Comparison of ENCODE assay signal across 10 cellular contexts in the genomic region with DNA sequence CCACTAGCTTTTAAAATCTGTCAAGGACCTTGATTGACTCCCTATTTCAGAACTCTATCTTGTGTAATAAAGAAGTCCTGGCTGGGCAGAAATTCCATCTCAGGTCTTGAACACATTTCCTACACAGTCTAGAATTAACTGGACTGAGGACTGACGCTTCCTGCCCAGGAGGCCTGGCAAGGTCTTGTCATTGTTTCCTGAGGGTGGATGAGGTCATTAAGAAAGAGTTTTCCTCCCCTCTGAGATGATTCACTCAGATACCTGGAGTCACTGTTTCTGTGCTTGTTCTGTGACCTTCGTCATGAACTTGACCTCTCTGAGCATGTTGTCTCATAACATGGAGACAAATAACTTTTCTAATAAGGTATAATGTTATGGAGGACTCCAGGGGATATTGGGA. TPM values are rescaled to one million over a fixed set of nuclear protein-coding genes. Genes with fewer than 3 reads are reported as not detected.
DNase-seq lines count a peak whose midpoint lies in the region; ATAC-seq and TF ChIP-seq lines count a peak whose summit lies in the region.
"Had no signal": no experiment of that assay in that cellular context is flagged by ENCODE, and none has a peak within 500 bp of the region (broad histone marks: within the 10 kb centered on the region; RNA-seq: fewer than 3 reads in every experiment).

No MANE protein-coding gene starts in this region.

- H2BK15ac ChIP-seq in IMR-90 (ENCODE audit: low read depth, low read length), result no peak overlapping the region
- no peak overlapping the region for H2BK15ac ChIP-seq in mesenchymal stem cell (ENCODE audit: low read depth, poor library complexity, severe bottlenecking)

- H3K23ac ChIP-seq in IMR-90 (ENCODE audit: low read depth, low read length), result no peak overlapping the region
- no peak overlapping the region for H3K23ac ChIP-seq in mesenchymal stem cell (ENCODE audit: low read length in 2 of 2)

- no peak overlapping the region for H2AK5ac ChIP-seq in IMR-90 (ENCODE audit: low read depth, low read length)
- H2AK5ac ChIP-seq in mesenchymal stem cell (ENCODE audit: low read length, severe bottlenecking), result no peak overlapping the region

- H2BK12ac ChIP-seq in mesenchymal stem cell (ENCODE audit: low read length in 2 of 2), result no peak overlapping the region

- H3K14ac ChIP-seq in IMR-90 (replicated peaks; ENCODE audit: low read depth, low read length) (no peak overlapping the region), mesenchymal stem cell (ENCODE audit: low read length in 2 of 2) (no peak overlapping the region)

- peaks cover 17% of the 10 kb centered on the region for H3K36me3 ChIP-seq in IMR-90 (ENCODE audit: control insufficient read depth, insufficient read depth, low read length)
- peaks cover 17 to 57% of the 10 kb centered on the region in 2 experiments for H3K36me3 ChIP-seq in mesenchymal stem cell (ENCODE audit: control insufficient read depth in 1 of 2, insufficient read depth in 2 of 2, low read depth in 1 of 2, low read length in 2 of 2)
- peaks cover 0 to 31% of the 10 kb centered on the region in 2 donors for H3K36me3 ChIP-seq in vagina

- H3K36me3 Mint-ChIP-seq in CD4-positive, alpha-beta T cell (ENCODE audit: low read depth), result peaks cover 74% of the 10 kb centered on the region

- no peak overlapping the region for H3K4me3 ChIP-seq in IMR-90 (ENCODE audit: insufficient read depth, low read depth, low read length)
- no peak overlapping the region for H3K4me3 ChIP-seq in astrocyte of the spinal cord (ENCODE audit: low read depth, low read length)
- no peak overlapping the region for H3K4me3 ChIP-seq in mesenchymal stem cell (ENCODE audit: insufficient read depth in 1 of 2, low read depth in 1 of 2, low read length in 2 of 2)
- H3K4me3 ChIP-seq in vagina, result no peak overlapping the region

- no peak overlapping the region for H2BK20ac ChIP-seq in IMR-90 (ENCODE audit: low read depth, low read length)

- POLR2A ChIA-PET in CD4-positive, alpha-beta T cell (lab: Charles Lee), result no interaction called here
- POLR2A ChIA-PET in IMR-90 (lab: Charles Lee; ENCODE audit: unreplicated experiment), result no interaction called here

- H3K9ac ChIP-seq in IMR-90 (ENCODE audit: low read depth, low read length) (no peak overlapping the region), mesenchymal stem cell (ENCODE audit: low read length) (peak overlapping the region; percentile 78)

- H3K4me1 ChIP-seq in IMR-90 (ENCODE audit: control insufficient read depth, insufficient read depth, low read length), result 0 out of 2 replicates have a peak, but pooled peaks cover 3% of the 10 kb centered on the region
- H3K4me1 ChIP-seq in mesenchymal stem cell (ENCODE audit: control insufficient read depth, insufficient read depth, low read depth, low read length), result peaks cover 13% of the 10 kb centered on the region
- peaks cover 39% of the 10 kb centered on the region for H3K4me1 ChIP-seq in vagina

- peaks cover 15% of the 10 kb centered on the region for H4K20me1 ChIP-seq in IMR-90 (ENCODE audit: insufficient read depth, low read length)

- dilution Hi-C loops in IMR-90 (cut with HindIII; ENCODE audit: low sequenced_read_pairs, unreplicated experiment), result no loop called here

- no peak for ATAC-seq in CD4-positive, alpha-beta T cell (ENCODE audit: poor library complexity)
- no peak for ATAC-seq in IMR-90 (ENCODE audit: low read depth)
- no peak for ATAC-seq in GM21367 (IDR thresholded peaks at IDR 0.05; ENCODE audit: unreplicated experiment)

- intact Hi-C loops in CD4-positive, alpha-beta T cell (cut with DNase I, micrococcal nuclease), result loop anchor here (2.0 to 5.0 kb wide), 3 partner anchors 305 to 640 kb away; no protein-coding TSS in a partner anchor
- intact Hi-C loops in IMR-90 (cut with micrococcal nuclease), result loop anchor here (2.0 to 5.0 kb wide), 2 partner anchors 226 to 495 kb away; no protein-coding TSS in a partner anchor
- intact Hi-C loops in vagina (cut with DNase I), result loop anchor here (5.0 kb wide), 1 partner anchor 435 kb away; no protein-coding TSS in a partner anchor
- intact Hi-C loops in posterior vena cava (cut with DNase I), result loop anchor here in 1 of 2 donors (10.0 kb wide), 1 partner anchor 182 kb away; the partner anchor contains the start of genes CDKN2A and CDKN2B-AS1

- H3K4me2 ChIP-seq in IMR-90 (ENCODE audit: low read depth, low read length) (no peak overlapping the region), mesenchymal stem cell (ENCODE audit: low read length, poor library complexity, severe bottlenecking) (no peak overlapping the region)

- BruUV-seq in IMR-90 (replicated peaks; lab: Mats Ljungman, UMichigan), result no TSS peak

- no peak overlapping the region for H2BK120ac ChIP-seq in IMR-90 (ENCODE audit: low read depth, low read length)
- no peak overlapping the region for H2BK120ac ChIP-seq in mesenchymal stem cell (ENCODE audit: low read depth, low read length)

- H3K18ac ChIP-seq in IMR-90 (ENCODE audit: low read depth, low read length), result no peak overlapping the region
- H3K18ac ChIP-seq in mesenchymal stem cell (ENCODE audit: low read depth in 1 of 2, low read length in 2 of 2), result no peak overlapping the region

- H3K4me3 Mint-ChIP-seq in CD4-positive, alpha-beta T cell, result no peak overlapping the region

- no peak overlapping the region for H4K5ac ChIP-seq in IMR-90 (ENCODE audit: low read depth, low read length)

- no peak overlapping the region for H2AFZ ChIP-seq in IMR-90 (replicated peaks; ENCODE audit: low read length, poor library complexity)
- no peak overlapping the region for H2AFZ ChIP-seq in mesenchymal stem cell (ENCODE audit: low read depth, low read length)

- no peak for TF ChIP-seq POLR2A in IMR-90 (IDR thresholded peaks at IDR 0.05; ENCODE audit: low read depth, low read length)
- TF ChIP-seq POLR2A in vagina (IDR thresholded peaks at IDR 0.05), result no peak

- TF ChIP-seq CTCF in CD4-positive, alpha-beta T cell (IDR thresholded peaks at IDR 0.05), result no peak
- TF ChIP-seq CTCF in IMR-90 (conservative IDR thresholded peaks at IDR 0.05; ENCODE audit: low read depth, low read length), result no peak
- no peak for TF ChIP-seq CTCF in astrocyte of the spinal cord (IDR thresholded peaks at IDR 0.05; ENCODE audit: low read depth, low read length)
- TF ChIP-seq CTCF in vagina (IDR thresholded peaks at IDR 0.05), result no peak

- H3K9me1 ChIP-seq in IMR-90 (ENCODE audit: insufficient read depth, low read length), result no peaks in the 10 kb centered on the region

- no peak overlapping the region for H3K56ac ChIP-seq in IMR-90 (ENCODE audit: extremely low read depth, insufficient read depth, low read length)

- H3K9me3 ChIP-seq in CD4-positive, alpha-beta T cell (ENCODE audit: control insufficient read depth, low read length), result no peaks in the 10 kb centered on the region
- H3K9me3 ChIP-seq in IMR-90 (ENCODE audit: control insufficient read depth, insufficient read depth, low read length), result no peaks in the 10 kb centered on the region
- no peaks in the 10 kb centered on the region for H3K9me3 ChIP-seq in mesenchymal stem cell (ENCODE audit: control insufficient read depth, low read length)
- H3K9me3 ChIP-seq in vagina, result no peaks in the 10 kb centered on the region

- no peak overlapping the region for H3K27ac ChIP-seq in CD4-positive, alpha-beta T cell (ENCODE audit: low read depth, low read length)
- H3K27ac ChIP-seq in IMR-90 (ENCODE audit: insufficient read depth, low read length) (no peak overlapping the region), mesenchymal stem cell (ENCODE audit: low read length, poor library complexity, severe bottlenecking) (peak overlapping the region; percentile 41), vagina (no peak overlapping the region)

- no peak for DNase-seq in CD4-positive, alpha-beta T cell
- DNase-seq in IMR-90 (peak; percentile 40), astrocyte of the spinal cord (ENCODE audit: low read depth, low spot score) (peak; percentile 52), mesenchymal stem cell (peak; percentile 55), SKM-1 (lab: John Stamatoyannopoulos, UW; ENCODE audit: unreplicated experiment) (no peak), vagina (ENCODE audit: extremely low spot score in 2 of 2) (no peak), posterior vena cava (ENCODE audit: low spot score) (no peak)
- DNase-seq: NCI-H2081 treated with DMSO at 0.1 percent for 48 hours had no signal

- H3K4ac ChIP-seq in IMR-90 (ENCODE audit: low read depth, low read length), result no peak overlapping the region
- no peak overlapping the region for H3K4ac ChIP-seq in mesenchymal stem cell (ENCODE audit: low read depth in 1 of 2, low read length in 2 of 2)

- H3K27ac Mint-ChIP-seq in CD4-positive, alpha-beta T cell, result peak overlapping the region; percentile 74

- H4K91ac ChIP-seq in IMR-90 (ENCODE audit: insufficient read depth, low read depth, low read length), result no peak overlapping the region
- H4K91ac ChIP-seq in mesenchymal stem cell (ENCODE audit: low read length), result no peak overlapping the region

- no peaks in the 10 kb centered on the region for H3K9me3 Mint-ChIP-seq in CD4-positive, alpha-beta T cell
- H3K9me3 Mint-ChIP-seq: activated T-helper 2 cell treated with anti-CD3 and anti-CD28 coated beads, Interferon-gamma antibody, Interleukin-2, Interleukin-4, amounts not matched to agents 10 μg/mL and 5 μg/mL and 100 μg/mL, durations not matched to agents 14 hours and 24 hours and 36 hours had no signal

- in situ Hi-C loops in IMR-90 (cut with MboI; ENCODE audit: low sequenced_read_pairs), result loop anchor here (5.0 to 25.0 kb wide), 4 partner anchors 152 to 635 kb away; partner anchors contain the start of gene DMRTA1
- in situ Hi-C loops in astrocyte of the spinal cord (cut with HindIII; ENCODE audit: low sequenced_read_pairs), result loop anchor here (10.0 to 25.0 kb wide), 3 partner anchors 192 to 425 kb away; partner anchors contain the start of gene CDKN2B

- H2BK5ac ChIP-seq in IMR-90 (ENCODE audit: low read depth, low read length, poor library complexity, severe bottlenecking) (no peak overlapping the region), mesenchymal stem cell (ENCODE audit: low read depth, low read length, poor library complexity, severe bottlenecking) (no peak overlapping the region)

- peaks cover 29 to 51% of the 10 kb centered on the region in 2 experiments for H3K79me1 ChIP-seq in IMR-90 (ENCODE audit: low read depth in 1 of 2, low read length in 2 of 2)
- H3K79me1 ChIP-seq in mesenchymal stem cell (replicated peaks; ENCODE audit: low read length, poor library complexity, severe bottlenecking), result peaks cover 28% of the 10 kb centered on the region

- no CpG with 5 or more reads among the region's 2 CpGs for WGBS in IMR-90 (ENCODE audit: extremely low coverage in 2 of 2, insufficient read length in 1 of 2), 2 experiments
- 40% methylated on average over 1 of the region's 2 CpGs for WGBS in mesenchymal stem cell

- H2AK9ac ChIP-seq in IMR-90 (replicated peaks; ENCODE audit: low read depth, low read length, poor library complexity), result no peak overlapping the region

- H3K4me1 Mint-ChIP-seq in CD4-positive, alpha-beta T cell (ENCODE audit: low read depth), result peaks cover 26% of the 10 kb centered on the region

- no peaks in the 10 kb centered on the region for H3K27me3 Mint-ChIP-seq in CD4-positive, alpha-beta T cell

- no peaks in the 10 kb centered on the region for H3K27me3 ChIP-seq in CD4-positive, alpha-beta T cell (ENCODE audit: control insufficient read depth, insufficient read depth, low read length)
- H3K27me3 ChIP-seq in IMR-90 (ENCODE audit: control insufficient read depth, insufficient read depth, low read length) (no peaks in the 10 kb centered on the region), mesenchymal stem cell (ENCODE audit: control insufficient read depth in 1 of 2, insufficient read depth in 1 of 2, low read length in 2 of 2) (no peaks in the 10 kb centered on the region), vagina (no peaks in the 10 kb centered on the region)

- CTCF ChIA-PET in CD4-positive, alpha-beta T cell (lab: Charles Lee), result interaction anchor here (3.0 to 5.3 kb wide), 3 partner anchors 196 to 640 kb away, joined by 17 to 37 read pairs (median 28); partner anchors contain the start of gene CDKN2B
- CTCF ChIA-PET in IMR-90 (lab: Yijun Ruan, JAX), result interaction anchor here (0.7 to 2.8 kb wide), 4 partner anchors 182 to 469 kb away, joined by 3 to 16 read pairs (median 3); partner anchors contain the start of genes CDKN2A, CDKN2B and CDKN2B-AS1

- H4K8ac ChIP-seq in IMR-90 (ENCODE audit: low read depth in 2 of 2, low read length in 2 of 2) (no peak overlapping the region), mesenchymal stem cell (ENCODE audit: low read length) (no peak overlapping the region)

- TF ChIP-seq RAD21 in IMR-90 (IDR thresholded peaks at IDR 0.05; ENCODE audit: low read length), result no peak

RNA-seq across cellular contexts. Expression of gene MTAP, which starts 10.0 kb away (rescaled TPM):
- 10 to 100 TPM; 17.2 to 17.8 TPM for total RNA-seq in CD4-positive, alpha-beta T cell
- total RNA-seq in IMR-90 (2012; rRNA removed) (33.6 and 50.9 TPM in 2 replicates), vagina (19.9 TPM), posterior vena cava (10 to 100 TPM; 28.1 to 33.0 TPM)
- 14.1 and 15.7 TPM in 2 replicates for polyA plus RNA-seq in IMR-90 (2012; rRNA removed)
- 3.9 and 6.2 TPM in 2 replicates for polyA plus RNA-seq in IMR-90 (2012; cell fraction: cytosol; rRNA removed)
- 3.0 and 23.7 TPM in 2 replicates for polyA plus RNA-seq in IMR-90 (2012; cell fraction: nucleus; rRNA removed; ENCODE audit: low replicate concordance)
- polyA plus RNA-seq in mesenchymal stem cell (2013, experiment 1 of 2), result 14.2 TPM
- 14.5 TPM for polyA plus RNA-seq in mesenchymal stem cell (2013, experiment 2 of 2)

Comparison
In these comparisons a context has a peak if more than half of its experiments do, and no peak if none do; other contexts are left out.
1. DNase-seq: peak in IMR-90 (single experiment), astrocyte of the spinal cord (single experiment) and mesenchymal stem cell (single experiment); none in CD4-positive, alpha-beta T cell (0 of 10), SKM-1 (single experiment), vagina (0 of 2) and posterior vena cava (single experiment).